ENCODE assay signal across 10 cellular contexts in genomic region chr2:144509548-144510205, GRCh38. TPM values are rescaled to one million over a fixed set of nuclear protein-coding genes. Genes with fewer than 3 reads are reported as not detected.
DNase-seq lines count a peak whose midpoint lies in the region; ATAC-seq and TF ChIP-seq lines count a peak whose summit lies in the region.
"Had no signal": no experiment of that assay in that cellular context is flagged by ENCODE, and none has a peak within 500 bp of the region (broad histone marks: within the 10 kb centered on the region; RNA-seq: fewer than 3 reads in every experiment).

No MANE protein-coding gene starts in this region.

- CTCF ChIA-PET in activated CD8-positive, alpha-beta T cell treated with anti-CD3 and anti-CD28 coated beads for 36 hours (lab: Charles Lee), result no interaction called here

- no peak for DNase-seq in activated T-cell treated with anti-CD3 and anti-CD28 coated beads, Interleukin-2, amount 50 U/mL, for 72 hours
- DNase-seq in activated T-cell treated with anti-CD3 and anti-CD28 coated beads for 4 hours (no peak), coronary artery (ENCODE audit: low spot score) (no peak), type B pancreatic cell (ENCODE audit: extremely low spot score, unreplicated experiment) (no peak), OCI-M2 (lab: John Stamatoyannopoulos, UW; ENCODE audit: unreplicated experiment) (no peak)
- DNase-seq in stimulated activated CD4-positive, alpha-beta T cell treated with anti-CD3 and anti-CD28 coated beads, Interleukin-1b, Interleukin-23, amount 100 ng/mL, for 48 hours, result no peak
- no peak for DNase-seq in activated CD8-positive, alpha-beta T cell treated with anti-CD3 and anti-CD28 coated beads for 36 hours

- H3K9me3 ChIP-seq in muscle layer of colon (ENCODE audit: low read length), result no peaks in the 10 kb centered on the region
- H3K9me3 ChIP-seq: A549, HAP-1 had no signal

- H3K4me3 ChIP-seq in coronary artery (peak overlapping the region; percentile 78), muscle layer of colon (ENCODE audit: low read depth in 1 of 2, low read length in 2 of 2) (no peak overlapping the region)
- H3K4me3 ChIP-seq: A549, HAP-1 had no signal

- peak overlapping the region; percentile 11 for H3K9ac ChIP-seq in muscle layer of colon (ENCODE audit: low read length)

- peak overlapping the region; percentile 16 for H3K27ac Mint-ChIP-seq in activated T-cell treated with anti-CD3 and anti-CD28 coated beads, Interleukin-2, amount 50 U/mL, for 72 hours
- H3K27ac Mint-ChIP-seq in type B pancreatic cell, result peak overlapping the region; percentile 30
- H3K27ac Mint-ChIP-seq in activated CD8-positive, alpha-beta T cell treated with anti-CD3 and anti-CD28 coated beads for 36 hours, result no peak overlapping the region

- H3K36me3 Mint-ChIP-seq in activated T-cell treated with anti-CD3 and anti-CD28 coated beads, Interleukin-2, amount 50 U/mL, for 72 hours (ENCODE audit: insufficient read depth in 2 of 2), result peaks cover 0 to 4% of the 10 kb centered on the region in 2 donors
- peaks cover 7% of the 10 kb centered on the region for H3K36me3 Mint-ChIP-seq in type B pancreatic cell
- peaks cover 7% of the 10 kb centered on the region for H3K36me3 Mint-ChIP-seq in activated CD8-positive, alpha-beta T cell treated with anti-CD3 and anti-CD28 coated beads for 36 hours (ENCODE audit: low read depth)

- TF ChIP-seq CTCF in coronary artery (IDR thresholded peaks at IDR 0.05) (no peak), type B pancreatic cell (conservative IDR thresholded peaks at IDR 0.05) (no peak)
- TF ChIP-seq CTCF in activated CD8-positive, alpha-beta T cell treated with anti-CD3 and anti-CD28 coated beads for 36 hours (IDR thresholded peaks at IDR 0.05), result no peak

- intact Hi-C loops in activated CD8-positive, alpha-beta T cell treated with anti-CD3 and anti-CD28 coated beads for 36 hours (cut with micrococcal nuclease), result loop anchor here (5.0 to 10.0 kb wide), 3 partner anchors 52 to 325 kb away; no protein-coding TSS in a partner anchor

- peaks cover 0 to under 1% of the 10 kb centered on the region in 2 donors for H3K27me3 ChIP-seq in muscle layer of colon (ENCODE audit: control insufficient read depth in 1 of 2, insufficient read depth in 2 of 2, low read length in 2 of 2)

- H3K27me3 Mint-ChIP-seq in activated T-cell treated with anti-CD3 and anti-CD28 coated beads, Interleukin-2, amount 50 U/mL, for 72 hours (ENCODE audit: low read depth), result peaks cover 61% of the 10 kb centered on the region
- H3K27me3 Mint-ChIP-seq in type B pancreatic cell, result peaks cover 91% of the 10 kb centered on the region
- H3K27me3 Mint-ChIP-seq in activated CD8-positive, alpha-beta T cell treated with anti-CD3 and anti-CD28 coated beads for 36 hours, result peaks cover 16% of the 10 kb centered on the region

- peaks cover 44% of the 10 kb centered on the region for H3K4me1 Mint-ChIP-seq in activated T-cell treated with anti-CD3 and anti-CD28 coated beads, Interleukin-2, amount 50 U/mL, for 72 hours (ENCODE audit: low read depth)
- H3K4me1 Mint-ChIP-seq in type B pancreatic cell (ENCODE audit: unreplicated experiment), result peaks cover 69% of the 10 kb centered on the region
- peaks cover 59% of the 10 kb centered on the region for H3K4me1 Mint-ChIP-seq in activated CD8-positive, alpha-beta T cell treated with anti-CD3 and anti-CD28 coated beads for 36 hours (ENCODE audit: low read depth)

- no peaks in the 10 kb centered on the region for H3K9me3 Mint-ChIP-seq in activated T-cell treated with anti-CD3 and anti-CD28 coated beads, Interleukin-2, amount 50 U/mL, for 72 hours
- no peaks in the 10 kb centered on the region for H3K9me3 Mint-ChIP-seq in type B pancreatic cell
- no peaks in the 10 kb centered on the region for H3K9me3 Mint-ChIP-seq in activated CD8-positive, alpha-beta T cell treated with anti-CD3 and anti-CD28 coated beads for 36 hours

- peak overlapping the region in 1 of 2 donors; percentile 18 for H3K4me3 Mint-ChIP-seq in activated T-cell treated with anti-CD3 and anti-CD28 coated beads, Interleukin-2, amount 50 U/mL, for 72 hours
- peak overlapping the region; percentile 72 for H3K4me3 Mint-ChIP-seq in type B pancreatic cell
- no peak overlapping the region for H3K4me3 Mint-ChIP-seq in activated CD8-positive, alpha-beta T cell treated with anti-CD3 and anti-CD28 coated beads for 36 hours

- H3K27ac ChIP-seq in coronary artery, result peak overlapping the region; percentile 93 to 94
- H3K27ac ChIP-seq in muscle layer of colon (ENCODE audit: low read depth, low read length), result peak overlapping the region; percentile 46
- H3K27ac ChIP-seq: A549 had no signal

- POLR2A ChIA-PET in activated CD8-positive, alpha-beta T cell treated with anti-CD3 and anti-CD28 coated beads for 36 hours (lab: Charles Lee), result interaction anchor here (1.9 kb wide), 1 partner anchor 10 kb away, joined by 5 read pairs; the partner anchor contains the start of gene ZEB2

- peaks cover 4% of the 10 kb centered on the region for H3K4me1 ChIP-seq in muscle layer of colon (ENCODE audit: insufficient read depth, low read length)

- H3K36me3 ChIP-seq in muscle layer of colon (ENCODE audit: insufficient read depth, low read length), result no peaks in the 10 kb centered on the region
- H3K36me3 ChIP-seq: HAP-1 had no signal

- no peak for ATAC-seq in activated T-cell treated with anti-CD3 and anti-CD28 coated beads, Interleukin-2, amount 50 U/mL, for 72 hours (replicated peaks in 1 of 2)
- no peak for ATAC-seq in activated CD8-positive, alpha-beta T cell treated with anti-CD3 and anti-CD28 coated beads for 36 hours

RNA-seq across cellular contexts. Expression of gene ZEB2, which starts 10.2 kb away (rescaled TPM):
- total RNA-seq in activated T-cell treated with anti-CD3 and anti-CD28 coated beads, Interleukin-2, amount 50 U/mL, for 72 hours, result 10 to 100 TPM; 22.5 to 58.2 TPM
- 8.3 and 88.5 TPM in 2 replicates for total RNA-seq in type B pancreatic cell (ENCODE audit: low replicate concordance)
- 10 to 100 TPM; 13.5 to 14.9 TPM for total RNA-seq in activated CD8-positive, alpha-beta T cell treated with anti-CD3 and anti-CD28 coated beads for 36 hours
